19 cellular contexts compared by ENCODE assay signal in genomic region chr16:70324998-70325765, GRCh38. TPM values are rescaled to one million over a fixed set of nuclear protein-coding genes. Genes with fewer than 3 reads are reported as not detected.
A peak's percentile ranks its signal among the peaks of the same experiment; 100 is the strongest.
DNase-seq lines count a peak whose midpoint lies in the region; ATAC-seq and TF ChIP-seq lines count a peak whose summit lies in the region.
"Had no signal": no experiment of that assay in that cellular context is flagged by ENCODE, and none has a peak within 500 bp of the region (broad histone marks: within the 10 kb centered on the region; RNA-seq: fewer than 3 reads in every experiment).

No MANE protein-coding gene starts in this region.

- no peaks in the 10 kb centered on the region for H3K36me3 ChIP-seq in prostate gland

- no peaks in the 10 kb centered on the region for H3K9me3 Mint-ChIP-seq in activated CD8-positive, alpha-beta memory T cell treated with anti-CD3 and anti-CD28 coated beads, Interleukin-2, amount 10 ng/mL, durations not matched to agents 7 days and 5 days (ENCODE audit: low read depth)
- H3K9me3 Mint-ChIP-seq: CD14-positive monocyte; CD4-positive, alpha-beta memory T cell had no signal

- intact Hi-C loops in prostate gland (cut with DNase I), result no loop called here

- H3K36me3 Mint-ChIP-seq in activated CD8-positive, alpha-beta memory T cell treated with anti-CD3 and anti-CD28 coated beads, Interleukin-2, amount 10 ng/mL, durations not matched to agents 7 days and 5 days, result peaks cover 20% of the 10 kb centered on the region

- no peak overlapping the region for H3K4me3 Mint-ChIP-seq in activated CD8-positive, alpha-beta memory T cell treated with anti-CD3 and anti-CD28 coated beads, Interleukin-2, amount 10 ng/mL, durations not matched to agents 7 days and 5 days
- H3K4me3 Mint-ChIP-seq: B cell; CD14-positive monocyte; CD4-positive, alpha-beta memory T cell had no signal

- H3K4me1 Mint-ChIP-seq in activated CD8-positive, alpha-beta memory T cell treated with anti-CD3 and anti-CD28 coated beads, Interleukin-2, amount 10 ng/mL, durations not matched to agents 7 days and 5 days, result no peaks in the 10 kb centered on the region
- H3K4me1 Mint-ChIP-seq: B cell; CD14-positive monocyte; CD4-positive, alpha-beta memory T cell had no signal

- no peaks in the 10 kb centered on the region for H3K4me1 ChIP-seq in prostate gland (replicated peaks)
- H3K4me1 ChIP-seq: BLaER1 had no signal

- H3K27me3 Mint-ChIP-seq in activated CD8-positive, alpha-beta memory T cell treated with anti-CD3 and anti-CD28 coated beads, Interleukin-2, amount 10 ng/mL, durations not matched to agents 7 days and 5 days, result no peaks in the 10 kb centered on the region
- H3K27me3 Mint-ChIP-seq: B cell; CD4-positive, alpha-beta memory T cell had no signal

- ATAC-seq in activated CD8-positive, alpha-beta memory T cell treated with anti-CD3 and anti-CD28 coated beads, Interleukin-2, amount 10 ng/mL, durations not matched to agents 7 days and 5 days, result no peak
- no peak for ATAC-seq in HG03175 (IDR thresholded peaks at IDR 0.05; ENCODE audit: unreplicated experiment)

- CTCF ChIA-PET in activated CD8-positive, alpha-beta memory T cell treated with anti-CD3 and anti-CD28 coated beads, Interleukin-2, amount 10 ng/mL, durations not matched to agents 7 days and 5 days (lab: Charles Lee), result interaction anchor here (1.2 to 1.6 kb wide), 2 partner anchors 58 to 433 kb away, joined by 3 to 4 read pairs; no protein-coding TSS in a partner anchor

- H3K9me3 ChIP-seq in prostate gland, result no peaks in the 10 kb centered on the region
- H3K9me3 ChIP-seq: BLaER1 had no signal

- H3K27me3 ChIP-seq in prostate gland (replicated peaks; ENCODE audit: insufficient read depth), result no peaks in the 10 kb centered on the region
- H3K27me3 ChIP-seq: BLaER1 had no signal

- TF ChIP-seq POLR2A in prostate gland (IDR thresholded peaks at IDR 0.05), result no peak

- peak overlapping the region; percentile 4 for H3K27ac Mint-ChIP-seq in activated CD8-positive, alpha-beta memory T cell treated with anti-CD3 and anti-CD28 coated beads, Interleukin-2, amount 10 ng/mL, durations not matched to agents 7 days and 5 days
- H3K27ac Mint-ChIP-seq: B cell, CD14-positive monocyte had no signal

- no peak overlapping the region for H3K4me3 ChIP-seq in prostate gland
- H3K4me3 ChIP-seq: BLaER1, GM23248 had no signal

- 50% methylated on average over 7 of the region's 7 CpGs for WGBS in prostate gland

- no peak for TF ChIP-seq CTCF in prostate gland (IDR thresholded peaks at IDR 0.05)

- peak overlapping the region in 1 of 2 donors; percentile 52 for H3K27ac ChIP-seq in prostate gland
- H3K27ac ChIP-seq: 22Rv1, BLaER1, GM23248 had no signal

- DNase-seq in activated CD8-positive, alpha-beta memory T cell treated with anti-CD3 and anti-CD28 coated beads, Interleukin-2, amount 10 ng/mL, durations not matched to agents 7 days and 5 days, result no peak
- no peak for DNase-seq in activated CD8-positive, alpha-beta memory T cell treated with anti-CD3 and anti-CD28 coated beads for 24 hours
- peak; percentile 55 for DNase-seq in dermis blood vessel endothelial cell
- peak; percentile 13 for DNase-seq in prostate gland (ENCODE audit: low spot score)
- no peak for DNase-seq in NCI-H69 (lab: John Stamatoyannopoulos, UW)
- DNase-seq: Calu3; CD4-positive, alpha-beta memory T cell; COR-L47; DMS53; DMS79 treated with DMSO at 0.1 percent for 48 hours; GF-D8; GM23248; H7; HCEC 1CT had no signal

RNA-seq across cellular contexts. Expression of gene DDX19A, which starts 21.5 kb away (rescaled TPM):
- total RNA-seq in activated CD8-positive, alpha-beta memory T cell treated with anti-CD3 and anti-CD28 coated beads, Interleukin-2, amount 10 ng/mL, durations not matched to agents 7 days and 5 days, result 10 to 100 TPM; 33.9 to 46.0 TPM
- total RNA-seq in dermis blood vessel endothelial cell (40.2 and 50.5 TPM in 2 replicates), prostate gland (10 to 100 TPM; 27.7 to 42.8 TPM)

RNA-seq across cellular contexts. Expression of gene DDX19B, which starts 26.2 kb away (rescaled TPM):
- total RNA-seq in activated CD8-positive, alpha-beta memory T cell treated with anti-CD3 and anti-CD28 coated beads, Interleukin-2, amount 10 ng/mL, durations not matched to agents 7 days and 5 days, result 10 to 100 TPM; 32.9 to 34.8 TPM
- 24.0 and 32.6 TPM in 2 replicates for total RNA-seq in dermis blood vessel endothelial cell
- 10 to 100 TPM; 27.4 to 37.0 TPM for total RNA-seq in prostate gland

RNA-seq across cellular contexts. Expression of gene AARS1, which starts 35.9 kb away (rescaled TPM):
- 100 to 1,000 TPM; 117 to 147 TPM for total RNA-seq in activated CD8-positive, alpha-beta memory T cell treated with anti-CD3 and anti-CD28 coated beads, Interleukin-2, amount 10 ng/mL, durations not matched to agents 7 days and 5 days
- 111 and 152 TPM in 2 replicates for total RNA-seq in dermis blood vessel endothelial cell
- 10 to 100 TPM; 79.1 to 93.1 TPM for total RNA-seq in prostate gland

Comparison
In these comparisons a context has a peak if more than half of its experiments do, and no peak if none do; other contexts are left out.
1. DNase-seq: peak in dermis blood vessel endothelial cell (single experiment) and prostate gland (single experiment); none in activated CD8-positive, alpha-beta memory T cell treated with anti-CD3 and anti-CD28 coated beads, Interleukin-2, amount 10 ng/mL, durations not matched to agents 7 days and 5 days (single experiment), activated CD8-positive, alpha-beta memory T cell treated with anti-CD3 and anti-CD28 coated beads for 24 hours (single experiment) and NCI-H69 (single experiment).